8 cellular contexts compared by ENCODE assay signal in genomic region chr13:110575322-110576069, GRCh38. TPM values are rescaled to one million over a fixed set of nuclear protein-coding genes. Genes with fewer than 3 reads are reported as not detected.
DNase-seq lines count a peak whose midpoint lies in the region; ATAC-seq and TF ChIP-seq lines count a peak whose summit lies in the region.

No MANE protein-coding gene starts in this region.

- peaks cover 5% of the 10 kb centered on the region for H3K27me3 ChIP-seq in brain microvascular endothelial cell (replicated peaks)

- peak overlapping the region; percentile 54 to 59 for H3K4me3 Mint-ChIP-seq in activated T-cell treated with anti-CD3 and anti-CD28 coated beads, Interleukin-2, amount 50 U/mL, for 72 hours
- H3K4me3 Mint-ChIP-seq in activated T-cell treated with anti-CD3 and anti-CD28 coated beads, Interleukin-2, amount 50 U/mL, for 24 hours = no peak overlapping the region

- peak; percentile 71 to 77 for ATAC-seq in activated T-cell treated with anti-CD3 and anti-CD28 coated beads, Interleukin-2, amount 50 U/mL, for 72 hours (replicated peaks in 1 of 2)
- ATAC-seq in HG02678 (IDR thresholded peaks at IDR 0.05; ENCODE audit: unreplicated experiment) (peak; percentile 77), HG02970 (IDR thresholded peaks at IDR 0.05; ENCODE audit: low FRiP score, unreplicated experiment) (no peak)

- no peaks in the 10 kb centered on the region for H3K9me3 Mint-ChIP-seq in activated T-cell treated with anti-CD3 and anti-CD28 coated beads, Interleukin-2, amount 50 U/mL, for 72 hours
- no peaks in the 10 kb centered on the region for H3K9me3 Mint-ChIP-seq in activated T-cell treated with anti-CD3 and anti-CD28 coated beads, Interleukin-2, amount 50 U/mL, for 24 hours

- H3K27ac Mint-ChIP-seq in activated T-cell treated with anti-CD3 and anti-CD28 coated beads, Interleukin-2, amount 50 U/mL, for 72 hours = no peak overlapping the region
- H3K27ac Mint-ChIP-seq in activated T-cell treated with anti-CD3 and anti-CD28 coated beads, Interleukin-2, amount 50 U/mL, for 24 hours = no peak overlapping the region

- peaks cover 11% of the 10 kb centered on the region for H3K4me1 Mint-ChIP-seq in activated T-cell treated with anti-CD3 and anti-CD28 coated beads, Interleukin-2, amount 50 U/mL, for 72 hours (ENCODE audit: low read depth)
- peaks cover 13% of the 10 kb centered on the region for H3K4me1 Mint-ChIP-seq in activated T-cell treated with anti-CD3 and anti-CD28 coated beads, Interleukin-2, amount 50 U/mL, for 24 hours (ENCODE audit: low read depth)

- no peaks in the 10 kb centered on the region for H3K36me3 Mint-ChIP-seq in activated T-cell treated with anti-CD3 and anti-CD28 coated beads, Interleukin-2, amount 50 U/mL, for 72 hours (ENCODE audit: insufficient read depth in 2 of 2)
- H3K36me3 Mint-ChIP-seq in activated T-cell treated with anti-CD3 and anti-CD28 coated beads, Interleukin-2, amount 50 U/mL, for 24 hours (ENCODE audit: low read depth) = no peaks in the 10 kb centered on the region

- in situ Hi-C loops in brain microvascular endothelial cell (cut with HindIII; ENCODE audit: low pct_ligation_motif_present, low sequenced_read_pairs) (no loop called here), ACHN (cut with HindIII; ENCODE audit: low pct_ligation_motif_present, low pct_unique_long_range_greater_than_20kb, low sequenced_read_pairs) (no loop called here)

- H3K36me3 ChIP-seq in brain microvascular endothelial cell (replicated peaks) = no peaks in the 10 kb centered on the region

- peaks cover 75% of the 10 kb centered on the region for H3K27me3 Mint-ChIP-seq in activated T-cell treated with anti-CD3 and anti-CD28 coated beads, Interleukin-2, amount 50 U/mL, for 72 hours (ENCODE audit: low read depth)
- peaks cover 70% of the 10 kb centered on the region for H3K27me3 Mint-ChIP-seq in activated T-cell treated with anti-CD3 and anti-CD28 coated beads, Interleukin-2, amount 50 U/mL, for 24 hours

- no peak overlapping the region for H3K27ac ChIP-seq in brain microvascular endothelial cell

- intact Hi-C loops in posterior vena cava (cut with DNase I) = no loop called here

- no peak for TF ChIP-seq CTCF in brain microvascular endothelial cell (IDR thresholded peaks at IDR 0.05; ENCODE audit: low read depth, low read length, missing control alignments)

- no peak overlapping the region for H3K4me3 ChIP-seq in brain microvascular endothelial cell (ENCODE audit: low read depth, low read length)

- peak; percentile 14 to 24 for DNase-seq in activated T-cell treated with anti-CD3 and anti-CD28 coated beads, Interleukin-2, amount 50 U/mL, for 72 hours
- no peak for DNase-seq in activated T-cell treated with anti-CD3 and anti-CD28 coated beads, Interleukin-2, amount 50 U/mL, for 24 hours
- DNase-seq in NCI-H146 (lab: John Stamatoyannopoulos, UW) = peak; percentile 78
- peak; percentile 14 for DNase-seq in brain microvascular endothelial cell
- peak; percentile 82 for DNase-seq in posterior vena cava (ENCODE audit: low spot score)
- no peak for DNase-seq in ACHN

RNA-seq across cellular contexts. Expression of gene RAB20, which starts 14.0 kb away (rescaled TPM):
- total RNA-seq in activated T-cell treated with anti-CD3 and anti-CD28 coated beads, Interleukin-2, amount 50 U/mL, for 72 hours = 1 to 10 TPM; 1.8 to 3.0 TPM
- 10 to 100 TPM in 1 of 2 donors, 1 to 10 TPM in 1; 8.5 to 11.9 TPM for total RNA-seq in posterior vena cava

RNA-seq across cellular contexts. Expression of gene NAXD, which starts 39.8 kb away (rescaled TPM):
- 10 to 100 TPM; 27.4 to 29.4 TPM for total RNA-seq in activated T-cell treated with anti-CD3 and anti-CD28 coated beads, Interleukin-2, amount 50 U/mL, for 72 hours
- 10 to 100 TPM; 19.5 to 21.7 TPM for total RNA-seq in posterior vena cava

Comparison
In these comparisons a context has a peak if more than half of its experiments do, and no peak if none do; other contexts are left out.
1. DNase-seq: peak in activated T-cell treated with anti-CD3 and anti-CD28 coated beads, Interleukin-2, amount 50 U/mL, for 72 hours (2 of 2), NCI-H146 (single experiment), brain microvascular endothelial cell (single experiment) and posterior vena cava (single experiment); none in activated T-cell treated with anti-CD3 and anti-CD28 coated beads, Interleukin-2, amount 50 U/mL, for 24 hours (single experiment) and ACHN (single experiment).